21 cellular contexts compared by ENCODE assay signal in the genomic region with DNA sequence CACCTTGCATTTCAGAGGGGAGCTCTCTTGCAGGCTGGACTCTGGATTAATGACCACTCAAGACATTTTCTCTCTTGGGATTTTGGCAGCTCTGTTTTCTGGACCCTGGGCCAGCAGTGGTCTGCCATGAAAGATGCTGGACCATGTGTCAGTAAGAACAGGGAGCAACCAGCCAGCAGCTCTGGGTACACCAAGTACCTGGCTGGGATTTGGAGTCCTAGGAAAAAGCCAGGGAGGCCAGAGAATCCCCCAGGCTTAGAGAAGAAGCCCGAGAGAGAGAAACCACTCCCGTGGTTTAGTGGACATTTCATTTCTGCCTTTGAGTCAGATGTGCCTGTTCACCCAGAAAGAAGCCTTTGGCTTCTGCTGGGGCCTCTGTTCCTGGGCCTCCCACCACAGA.
"Had no signal": no experiment of that assay in that cellular context is flagged by ENCODE, and none has a peak within 500 bp of the region (broad histone marks: within the 10 kb centered on the region; RNA-seq: fewer than 3 reads in every experiment).

No MANE protein-coding gene starts in this region.

- H3K4me3 ChIP-seq: right lobe of liver, stomach, thoracic aorta, upper lobe of left lung had no signal

- FAIRE-seq: small intestine had no signal

- H3K27ac ChIP-seq: right lobe of liver, thoracic aorta, upper lobe of left lung had no signal

- H3K27me3 ChIP-seq: right lobe of liver, stomach, upper lobe of left lung had no signal

- DNase-seq: activated CD4-positive, alpha-beta T cell treated with anti-CD3 and anti-CD28 coated beads for 36 hours; activated CD4-positive, alpha-beta T cell treated with anti-CD3 and anti-CD28 coated beads, Interleukin-2, amount 50 U/mL, for 4 hours; activated CD8-positive, alpha-beta memory T cell treated with anti-CD3 and anti-CD28 coated beads for 24 hours; activated CD8-positive, alpha-beta memory T cell treated with anti-CD3 and anti-CD28 coated beads, Interleukin-2, amount 50 U/mL, for 48 hours; activated effector memory CD4-positive, alpha-beta T cell treated with Interleukin-2 at 50 U/mL for 16 hours; activated naive CD4-positive, alpha-beta T cell treated with anti-CD3 and anti-CD28 coated beads for 36 hours; activated naive CD8-positive, alpha-beta T cell treated with anti-CD3 and anti-CD28 coated beads, Interleukin-2, amount 10 ng/mL, durations not matched to agents 7 days and 5 days; activated T-cell treated with anti-CD3 and anti-CD28 coated beads, Interleukin-2, amount 50 U/mL, for 4 hours; amniotic stem cell; effector memory CD4-positive, alpha-beta T cell; foreskin melanocyte; naive B cell; right lobe of liver; small intestine; stimulated activated CD4-positive, alpha-beta T cell treated with anti-CD3 and anti-CD28 coated beads, Interleukin-15, amount 100 ng/mL, for 24 hours; stomach; T-helper 1 cell; upper lobe of left lung had no signal

- H3K9me3 ChIP-seq: right lobe of liver, stomach, thoracic aorta, upper lobe of left lung had no signal

- H3K36me3 ChIP-seq: right lobe of liver, stomach, thoracic aorta, upper lobe of left lung had no signal

- ATAC-seq: activated T-cell treated with anti-CD3 and anti-CD28 coated beads, Interleukin-2, amount 50 U/mL, for 4 hours; right lobe of liver; stimulated activated memory B cell treated with anti-CD40 and anti-IgM and Interleukin-4, amounts not matched to agents 10 μg/mL and 1 μg/mL and 100 μg/mL, for 72 hours; WTC11 had no signal

- H3K4me1 ChIP-seq: right lobe of liver, upper lobe of left lung had no signal
